In genomic region chr19:42501243-42501642, GRCh38 we compare ENCODE assay signal across 7 cellular contexts. TPM values are rescaled to one million over a fixed set of nuclear protein-coding genes. Genes with fewer than 3 reads are reported as not detected.
"Had no signal": no experiment of that assay in that cellular context is flagged by ENCODE, and none has a peak within 500 bp of the region (broad histone marks: within the 10 kb centered on the region; RNA-seq: fewer than 3 reads in every experiment).

No MANE protein-coding gene starts in this region.

RNA-seq across cellular contexts. Expression of gene CEACAM1, which starts 27.0 kb away (rescaled TPM):
- total RNA-seq: HFFc6, HT1080, IMR-90 had no signal

RNA-seq across cellular contexts. Expression of gene CXCL17, which starts 58.5 kb away (rescaled TPM):
- total RNA-seq: GM23338, H1, H9, HFFc6, HT1080, IMR-90, K562 had no signal
